In the genomic region with DNA sequence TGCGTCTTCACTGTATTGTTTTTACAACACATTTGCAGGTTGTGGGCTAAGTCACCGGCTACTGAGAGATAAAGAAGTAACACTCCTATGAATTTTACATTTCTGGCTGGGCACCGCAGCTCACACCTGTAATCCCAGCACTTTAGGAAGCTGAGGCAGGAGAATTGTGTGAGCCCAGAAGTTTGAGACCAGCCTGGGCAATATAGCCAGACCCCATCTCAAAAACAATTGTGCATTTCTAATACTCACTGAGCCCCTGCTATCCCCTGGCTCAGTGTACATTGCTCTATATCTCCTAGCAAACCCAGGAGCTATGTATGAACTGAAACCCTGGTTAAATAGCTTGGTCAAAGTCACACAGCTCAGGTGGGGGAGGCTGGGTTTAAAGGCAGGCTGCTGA, we compare ENCODE assay signal across 1 cellular context.
TF ChIP-seq lines count a peak whose summit lies in the region.

No MANE protein-coding gene starts in this region.

TF ChIP-seq in A549, 52 proteins besides CTCF, POLR2A, EP300 and RAD21 (continued from another document):
- TF ChIP-seq HMGXB4 (CRISPR knock-in tag; IDR thresholded peaks at IDR 0.05; ENCODE audit: borderline replicate concordance) (no peak), FOSL2 (IDR thresholded peaks at IDR 0.05) (no peak), FOSL2 (CRISPR knock-in tag; IDR thresholded peaks at IDR 0.05) (no peak), ESRRA (IDR thresholded peaks at IDR 0.05; ENCODE audit: borderline replicate concordance, low read length) (no peak), SMC3 (IDR thresholded peaks at IDR 0.05) (no peak), REST (IDR thresholded peaks at IDR 0.05) (no peak), KDM5A (IDR thresholded peaks at IDR 0.05) (no peak), NFE2L2 (conservative IDR thresholded peaks at IDR 0.05; ENCODE audit: low read length) (no peak), TFCP2L1 (CRISPR knock-in tag; IDR thresholded peaks at IDR 0.05) (no peak), POLR2AphosphoS2 (conservative IDR thresholded peaks at IDR 0.05; ENCODE audit: low read length) (no peak)
- TF ChIP-seq, protein P1, sequence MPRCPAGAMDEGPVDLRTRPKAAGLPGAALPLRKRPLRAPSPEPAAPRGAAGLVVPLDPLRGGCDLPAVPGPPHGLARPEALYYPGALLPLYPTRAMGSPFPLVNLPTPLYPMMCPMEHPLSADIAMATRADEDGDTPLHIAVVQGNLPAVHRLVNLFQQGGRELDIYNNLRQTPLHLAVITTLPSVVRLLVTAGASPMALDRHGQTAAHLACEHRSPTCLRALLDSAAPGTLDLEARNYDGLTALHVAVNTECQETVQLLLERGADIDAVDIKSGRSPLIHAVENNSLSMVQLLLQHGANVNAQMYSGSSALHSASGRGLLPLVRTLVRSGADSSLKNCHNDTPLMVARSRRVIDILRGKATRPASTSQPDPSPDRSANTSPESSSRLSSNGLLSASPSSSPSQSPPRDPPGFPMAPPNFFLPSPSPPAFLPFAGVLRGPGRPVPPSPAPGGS (IDR thresholded peaks at IDR 0.05) = no peak
- TF ChIP-seq, protein P2, sequence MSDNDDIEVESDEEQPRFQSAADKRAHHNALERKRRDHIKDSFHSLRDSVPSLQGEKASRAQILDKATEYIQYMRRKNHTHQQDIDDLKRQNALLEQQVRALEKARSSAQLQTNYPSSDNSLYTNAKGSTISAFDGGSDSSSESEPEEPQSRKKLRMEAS (IDR thresholded peaks at IDR 0.05) = no peak
